ENCODE assay signal across 1 cellular context in the genomic region with DNA sequence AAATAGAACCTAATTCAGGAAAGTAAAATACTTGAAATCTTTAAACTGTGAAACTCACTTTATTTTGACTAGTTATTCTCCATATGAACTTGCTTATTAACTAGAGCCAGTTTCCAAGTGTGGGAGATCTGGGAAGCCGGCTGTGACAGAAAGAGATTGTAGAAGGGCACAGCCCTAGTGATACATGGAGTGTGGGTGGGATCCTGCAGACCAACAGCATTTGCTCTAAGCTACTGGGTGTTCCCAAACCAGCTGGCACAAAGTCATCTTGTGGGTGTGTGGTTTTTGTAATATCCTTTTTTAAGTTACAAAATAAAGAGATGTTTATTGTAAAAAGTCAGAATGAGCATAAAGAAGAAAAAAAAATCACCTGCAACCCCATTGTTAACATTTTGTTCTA.
TF ChIP-seq lines count a peak whose summit lies in the region.

No MANE protein-coding gene starts in this region.

TF ChIP-seq in K562, 482 proteins besides CTCF, POLR2A, EP300 and RAD21:
- no peak for TF ChIP-seq ZNF57 (CRISPR knock-in tag; IDR thresholded peaks at IDR 0.05)
- no peak for TF ChIP-seq CC2D1A (IDR thresholded peaks at IDR 0.05)
- TF ChIP-seq, protein P1, sequence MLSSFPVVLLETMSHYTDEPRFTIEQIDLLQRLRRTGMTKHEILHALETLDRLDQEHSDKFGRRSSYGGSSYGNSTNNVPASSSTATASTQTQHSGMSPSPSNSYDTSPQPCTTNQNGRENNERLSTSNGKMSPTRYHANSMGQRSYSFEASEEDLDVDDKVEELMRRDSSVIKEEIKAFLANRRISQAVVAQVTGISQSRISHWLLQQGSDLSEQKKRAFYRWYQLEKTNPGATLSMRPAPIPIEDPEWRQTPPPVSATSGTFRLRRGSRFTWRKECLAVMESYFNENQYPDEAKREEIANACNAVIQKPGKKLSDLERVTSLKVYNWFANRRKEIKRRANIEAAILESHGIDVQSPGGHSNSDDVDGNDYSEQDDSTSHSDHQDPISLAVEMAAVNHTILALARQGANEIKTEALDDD (IDR thresholded peaks at IDR 0.05): peak; percentile 26; the same call in 1 of the 2 replicates
- peak; percentile 28; the same call in 1 of the 2 replicates for TF ChIP-seq NFIC (IDR thresholded peaks at IDR 0.05)
- TF ChIP-seq EGR1 (conservative IDR thresholded peaks at IDR 0.05): peak; percentile 38; the same call in 1 of the 2 replicates
